In genomic region chr22:19123936-19124335, GRCh38 we compare ENCODE assay signal across 1 cellular context.
TF ChIP-seq lines count a peak whose summit lies in the region.

No MANE protein-coding gene starts in this region.

TF ChIP-seq in WTC11, 78 proteins besides CTCF, POLR2A, EP300 and RAD21:
- TF ChIP-seq, protein P1, sequence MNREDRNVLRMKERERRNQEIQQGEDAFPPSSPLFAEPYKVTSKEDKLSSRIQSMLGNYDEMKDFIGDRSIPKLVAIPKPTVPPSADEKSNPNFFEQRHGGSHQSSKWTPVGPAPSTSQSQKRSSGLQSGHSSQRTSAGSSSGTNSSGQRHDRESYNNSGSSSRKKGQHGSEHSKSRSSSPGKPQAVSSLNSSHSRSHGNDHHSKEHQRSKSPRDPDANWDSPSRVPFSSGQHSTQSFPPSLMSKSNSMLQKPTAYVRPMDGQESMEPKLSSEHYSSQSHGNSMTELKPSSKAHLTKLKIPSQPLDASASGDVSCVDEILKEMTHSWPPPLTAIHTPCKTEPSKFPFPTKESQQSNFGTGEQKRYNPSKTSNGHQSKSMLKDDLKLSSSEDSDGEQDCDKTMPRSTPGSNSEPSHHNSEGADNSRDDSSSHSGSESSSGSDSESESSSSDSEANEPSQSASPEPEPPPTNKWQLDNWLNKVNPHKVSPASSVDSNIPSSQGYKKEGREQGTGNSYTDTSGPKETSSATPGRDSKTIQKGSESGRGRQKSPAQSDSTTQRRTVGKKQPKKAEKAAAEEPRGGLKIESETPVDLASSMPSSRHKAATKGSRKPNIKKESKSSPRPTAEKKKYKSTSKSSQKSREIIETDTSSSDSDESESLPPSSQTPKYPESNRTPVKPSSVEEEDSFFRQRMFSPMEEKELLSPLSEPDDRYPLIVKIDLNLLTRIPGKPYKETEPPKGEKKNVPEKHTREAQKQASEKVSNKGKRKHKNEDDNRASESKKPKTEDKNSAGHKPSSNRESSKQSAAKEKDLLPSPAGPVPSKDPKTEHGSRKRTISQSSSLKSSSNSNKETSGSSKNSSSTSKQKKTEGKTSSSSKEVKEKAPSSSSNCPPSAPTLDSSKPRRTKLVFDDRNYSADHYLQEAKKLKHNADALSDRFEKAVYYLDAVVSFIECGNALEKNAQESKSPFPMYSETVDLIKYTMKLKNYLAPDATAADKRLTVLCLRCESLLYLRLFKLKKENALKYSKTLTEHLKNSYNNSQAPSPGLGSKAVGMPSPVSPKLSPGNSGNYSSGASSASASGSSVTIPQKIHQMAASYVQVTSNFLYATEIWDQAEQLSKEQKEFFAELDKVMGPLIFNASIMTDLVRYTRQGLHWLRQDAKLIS (CRISPR knock-in tag; IDR thresholded peaks at IDR 0.05; ENCODE audit: borderline replicate concordance) = no peak
- TF ChIP-seq TEAD4 (CRISPR knock-in tag; IDR thresholded peaks at IDR 0.05) (no peak), FOXJ3 (CRISPR knock-in tag; IDR thresholded peaks at IDR 0.05; ENCODE audit: borderline replicate concordance) (no peak), SOX15 (CRISPR knock-in tag; IDR thresholded peaks at IDR 0.05) (no peak), TP53 (CRISPR knock-in tag; IDR thresholded peaks at IDR 0.05) (no peak), KAT7 (CRISPR knock-in tag; IDR thresholded peaks at IDR 0.05; ENCODE audit: borderline replicate concordance) (no peak), AR (CRISPR knock-in tag; IDR thresholded peaks at IDR 0.05) (no peak), ZNF263 (CRISPR knock-in tag; IDR thresholded peaks at IDR 0.05; ENCODE audit: low read depth) (no peak), CREB1 (CRISPR knock-in tag; IDR thresholded peaks at IDR 0.05) (no peak), NFATC4 (CRISPR knock-in tag; IDR thresholded peaks at IDR 0.05) (no peak), ZNF425 (CRISPR knock-in tag; conservative IDR thresholded peaks at IDR 0.05) (no peak)
- TF ChIP-seq, protein P2, sequence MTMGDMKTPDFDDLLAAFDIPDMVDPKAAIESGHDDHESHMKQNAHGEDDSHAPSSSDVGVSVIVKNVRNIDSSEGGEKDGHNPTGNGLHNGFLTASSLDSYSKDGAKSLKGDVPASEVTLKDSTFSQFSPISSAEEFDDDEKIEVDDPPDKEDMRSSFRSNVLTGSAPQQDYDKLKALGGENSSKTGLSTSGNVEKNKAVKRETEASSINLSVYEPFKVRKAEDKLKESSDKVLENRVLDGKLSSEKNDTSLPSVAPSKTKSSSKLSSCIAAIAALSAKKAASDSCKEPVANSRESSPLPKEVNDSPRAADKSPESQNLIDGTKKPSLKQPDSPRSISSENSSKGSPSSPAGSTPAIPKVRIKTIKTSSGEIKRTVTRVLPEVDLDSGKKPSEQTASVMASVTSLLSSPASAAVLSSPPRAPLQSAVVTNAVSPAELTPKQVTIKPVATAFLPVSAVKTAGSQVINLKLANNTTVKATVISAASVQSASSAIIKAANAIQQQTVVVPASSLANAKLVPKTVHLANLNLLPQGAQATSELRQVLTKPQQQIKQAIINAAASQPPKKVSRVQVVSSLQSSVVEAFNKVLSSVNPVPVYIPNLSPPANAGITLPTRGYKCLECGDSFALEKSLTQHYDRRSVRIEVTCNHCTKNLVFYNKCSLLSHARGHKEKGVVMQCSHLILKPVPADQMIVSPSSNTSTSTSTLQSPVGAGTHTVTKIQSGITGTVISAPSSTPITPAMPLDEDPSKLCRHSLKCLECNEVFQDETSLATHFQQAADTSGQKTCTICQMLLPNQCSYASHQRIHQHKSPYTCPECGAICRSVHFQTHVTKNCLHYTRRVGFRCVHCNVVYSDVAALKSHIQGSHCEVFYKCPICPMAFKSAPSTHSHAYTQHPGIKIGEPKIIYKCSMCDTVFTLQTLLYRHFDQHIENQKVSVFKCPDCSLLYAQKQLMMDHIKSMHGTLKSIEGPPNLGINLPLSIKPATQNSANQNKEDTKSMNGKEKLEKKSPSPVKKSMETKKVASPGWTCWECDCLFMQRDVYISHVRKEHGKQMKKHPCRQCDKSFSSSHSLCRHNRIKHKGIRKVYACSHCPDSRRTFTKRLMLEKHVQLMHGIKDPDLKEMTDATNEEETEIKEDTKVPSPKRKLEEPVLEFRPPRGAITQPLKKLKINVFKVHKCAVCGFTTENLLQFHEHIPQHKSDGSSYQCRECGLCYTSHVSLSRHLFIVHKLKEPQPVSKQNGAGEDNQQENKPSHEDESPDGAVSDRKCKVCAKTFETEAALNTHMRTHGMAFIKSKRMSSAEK (CRISPR knock-in tag; IDR thresholded peaks at IDR 0.05; ENCODE audit: borderline replicate concordance) = no peak
- TF ChIP-seq, protein P3, sequence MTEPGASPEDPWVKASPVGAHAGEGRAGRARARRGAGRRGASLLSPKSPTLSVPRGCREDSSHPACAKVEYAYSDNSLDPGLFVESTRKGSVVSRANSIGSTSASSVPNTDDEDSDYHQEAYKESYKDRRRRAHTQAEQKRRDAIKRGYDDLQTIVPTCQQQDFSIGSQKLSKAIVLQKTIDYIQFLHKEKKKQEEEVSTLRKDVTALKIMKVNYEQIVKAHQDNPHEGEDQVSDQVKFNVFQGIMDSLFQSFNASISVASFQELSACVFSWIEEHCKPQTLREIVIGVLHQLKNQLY (CRISPR knock-in tag; IDR thresholded peaks at IDR 0.05) = no peak
